12 cellular contexts compared by ENCODE assay signal in genomic region chr19:3097442-3097871, GRCh38. TPM values are rescaled to one million over a fixed set of nuclear protein-coding genes. Genes with fewer than 3 reads are reported as not detected.
DNase-seq lines count a peak whose midpoint lies in the region; ATAC-seq, FAIRE-seq and TF ChIP-seq lines count a peak whose summit lies in the region.
"Had no signal": no experiment of that assay in that cellular context is flagged by ENCODE, and none has a peak within 500 bp of the region (broad histone marks: within the 10 kb centered on the region; RNA-seq: fewer than 3 reads in every experiment).

No MANE protein-coding gene starts in this region.

- peak overlapping the region; percentile 22 to 83 (median 64) for H3K27ac ChIP-seq in body of pancreas
- H3K27ac ChIP-seq in kidney (ENCODE audit: low read depth in 2 of 2, low read length in 2 of 2), result peak overlapping the region; percentile 74 to 86
- H3K27ac ChIP-seq in rectal smooth muscle tissue (ENCODE audit: low read depth, low read length), result peak overlapping the region; percentile 80
- H3K27ac ChIP-seq: neutrophil had no signal

- H3K36me3 ChIP-seq in body of pancreas (replicated peaks in 1 of 2; ENCODE audit: insufficient read depth in 1 of 2, low read depth in 2 of 2) (no peaks in the 10 kb centered on the region), kidney (ENCODE audit: control insufficient read depth in 1 of 2, insufficient read depth in 2 of 2, low read length in 2 of 2) (no peaks in the 10 kb centered on the region), rectal smooth muscle tissue (ENCODE audit: control insufficient read depth, insufficient read depth, low read length) (no peaks in the 10 kb centered on the region)
- H3K36me3 ChIP-seq: neutrophil had no signal

- no peaks in the 10 kb centered on the region for H3K9me3 ChIP-seq in body of pancreas
- no peaks in the 10 kb centered on the region for H3K9me3 ChIP-seq in kidney (ENCODE audit: control insufficient read depth in 1 of 2, low read length in 2 of 2)
- H3K9me3 ChIP-seq: neutrophil had no signal

- FAIRE-seq in kidney (lab: Jason Lieb, UNC) (no peak), GM12891 (lab: Jason Lieb, UNC) (no peak)

- H3K4me3 ChIP-seq in AG10803 (ENCODE audit: low read length) (peak overlapping the region; percentile 84), body of pancreas (no peak overlapping the region), kidney (ENCODE audit: low read length in 2 of 2) (peak overlapping the region; percentile 33 to 85), rectal smooth muscle tissue (ENCODE audit: low read length) (peak overlapping the region; percentile 74)

- H3K27me3 ChIP-seq in body of pancreas (no peaks in the 10 kb centered on the region), rectal smooth muscle tissue (ENCODE audit: control insufficient read depth, insufficient read depth, low read length) (no peaks in the 10 kb centered on the region)

- DNase-seq in AG10803 (ENCODE audit: low read depth), result no peak
- DNase-seq in body of pancreas, result peak in 3 of 4 donors; percentile 47 to 64 (median 63)
- peak; percentile 68 for DNase-seq in kidney
- no peak for DNase-seq in central memory CD4-positive, alpha-beta T cell
- no peak for DNase-seq in ecto neural progenitor cell (ENCODE audit: low spot score)
- no peak for DNase-seq in GM12891 (ENCODE audit: insufficient read length, low spot score)
- no peak for DNase-seq in hypothalamus (lab: John Stamatoyannopoulos, UW)
- DNase-seq: activated CD4-positive, alpha-beta T cell treated with anti-CD3 and anti-CD28 coated beads for 4 hours; MV-4-11; SHP77 treated with DMSO at 0.1 percent for 48 hours had no signal

- WGBS in body of pancreas, 2 donors, result 36 to 42% methylated on average over 5 to 24 of the region's 24 CpGs

- ATAC-seq in body of pancreas, result no peak

- no peak for TF ChIP-seq POLR2A in body of pancreas (IDR thresholded peaks at IDR 0.05)
- no peak for TF ChIP-seq POLR2A in GM12891 (IDR thresholded peaks at IDR 0.05; ENCODE audit: low read depth, low read length)

- intact Hi-C loops in body of pancreas (cut with DNase I) (no loop called here), kidney (cut with DNase I) (no loop called here)

- no peak for TF ChIP-seq CTCF in AG10803 (conservative IDR thresholded peaks at IDR 0.05; ENCODE audit: low read length)
- TF ChIP-seq CTCF in body of pancreas (IDR thresholded peaks at IDR 0.05), result no peak
- no peak for TF ChIP-seq CTCF in kidney (IDR thresholded peaks at IDR 0.05; ENCODE audit: borderline replicate concordance, extremely low read depth, insufficient read depth)

- H3K9ac ChIP-seq in kidney (ENCODE audit: low read length in 2 of 2) (peak overlapping the region; percentile 19 to 95), rectal smooth muscle tissue (ENCODE audit: low read length) (no peak overlapping the region)

- H3K4me1 ChIP-seq in body of pancreas, result peaks cover 70% of the 10 kb centered on the region
- H3K4me1 ChIP-seq in kidney (ENCODE audit: control insufficient read depth in 1 of 2, insufficient read depth in 1 of 2, low read depth in 1 of 2, low read length in 2 of 2), result peaks cover 21 to 61% of the 10 kb centered on the region in 2 donors
- peaks cover 29% of the 10 kb centered on the region for H3K4me1 ChIP-seq in rectal smooth muscle tissue (ENCODE audit: control insufficient read depth, insufficient read depth, low read length)

TF ChIP-seq in GM12891, 5 proteins besides CTCF, POLR2A, EP300 and RAD21:
- no peak for TF ChIP-seq TAF1 (IDR thresholded peaks at IDR 0.05; ENCODE audit: low read depth, low read length)

RNA-seq across cellular contexts. Expression of gene GNA11, which starts 3.3 kb away (rescaled TPM):
- 10 to 100 TPM; 27.2 to 37.2 TPM for total RNA-seq in body of pancreas
- 69.4 TPM for total RNA-seq in kidney
- polyA plus RNA-seq in kidney (ENCODE audit: insufficient read depth, low read depth, low replicate concordance), result 43.9 TPM
- polyA plus RNA-seq in GM12891 (2012; ENCODE audit: low read depth, missing spikeins), result 4.3 TPM

RNA-seq across cellular contexts. Expression of gene TLE5, which starts 35.2 kb away (rescaled TPM):
- total RNA-seq in body of pancreas (100 to 1,000 TPM; 166 to 254 TPM), kidney (526 TPM)
- polyA plus RNA-seq in kidney (ENCODE audit: insufficient read depth, low read depth, low replicate concordance), result 580 TPM
- polyA plus RNA-seq in GM12891 (2012; ENCODE audit: low read depth, missing spikeins), result 250 TPM

RNA-seq across cellular contexts. Expression of gene GNA15, which starts 38.4 kb away (rescaled TPM):
- total RNA-seq in body of pancreas, result 1 to 10 TPM; 1.6 to 2.6 TPM
- total RNA-seq in kidney, result 8.7 TPM
- polyA plus RNA-seq in kidney (ENCODE audit: insufficient read depth, low read depth, low replicate concordance), result 1.7 TPM
- 15.9 TPM for polyA plus RNA-seq in GM12891 (2012; ENCODE audit: low read depth, missing spikeins)

Comparison
In these comparisons a context has a peak if more than half of its experiments do, and no peak if none do; other contexts are left out.
1. DNase-seq: peak in body of pancreas (3 of 4) and kidney (single experiment); none in AG10803 (single experiment), central memory CD4-positive, alpha-beta T cell (single experiment), ecto neural progenitor cell (single experiment), GM12891 (single experiment) and hypothalamus (0 of 51).
2. H3K4me3 ChIP-seq: peak in AG10803 (single experiment), kidney (2 of 2) and rectal smooth muscle tissue (single experiment); none in body of pancreas (0 of 2).
3. Peak in every context shown above with its lines, with median percentiles within 50 percentile points of each other: H3K27ac ChIP-seq.